ENCODE assay signal across 1 cellular context in the genomic region with DNA sequence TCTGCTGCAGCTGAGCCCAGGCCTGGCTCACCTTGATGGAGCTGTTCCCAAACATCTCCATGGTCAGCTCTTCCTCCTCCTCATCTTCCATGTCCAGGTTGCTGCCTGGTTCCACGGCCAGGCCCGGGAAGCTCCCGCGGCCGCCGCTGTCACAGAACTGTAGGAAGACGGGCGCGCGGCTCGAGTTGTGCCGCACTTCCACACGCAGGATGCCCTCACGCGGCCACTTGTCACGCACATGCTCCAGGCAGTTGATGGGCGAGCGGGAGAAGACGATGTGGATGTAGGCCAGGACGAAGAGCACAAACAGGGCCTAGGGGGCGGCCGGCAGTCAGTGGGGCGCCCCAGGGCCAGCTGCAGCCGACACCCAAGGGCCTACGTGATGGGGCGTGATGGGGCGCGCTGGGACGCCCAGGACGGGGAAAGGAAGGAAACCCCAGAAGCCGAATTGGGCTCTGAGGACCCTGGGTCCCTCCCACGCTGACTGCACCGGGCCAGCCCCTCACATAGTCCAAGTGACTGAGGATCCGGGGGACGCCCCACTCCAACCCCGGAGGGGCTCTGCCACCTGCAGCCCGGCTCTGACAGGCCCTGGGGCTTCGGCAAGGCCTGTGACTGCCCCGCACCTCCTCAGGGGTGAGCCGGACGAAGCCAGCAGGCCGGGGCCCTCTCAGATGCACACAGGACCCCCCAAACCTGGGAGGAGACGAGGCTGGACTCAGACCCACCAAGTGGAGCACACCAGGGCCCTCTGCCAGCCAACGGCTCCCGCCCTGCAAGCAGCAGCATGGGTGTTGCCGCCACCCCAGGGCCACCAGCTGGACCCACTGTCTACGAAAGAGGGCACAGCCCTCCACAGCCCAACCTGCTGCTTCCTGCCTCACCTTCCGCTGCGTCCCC.
TF ChIP-seq lines count a peak whose summit lies in the region.

No MANE protein-coding gene starts in this region.

TF ChIP-seq in GM23338, 12 proteins besides CTCF, POLR2A, EP300 and RAD21 (continued from another document):
- TF ChIP-seq ETS1 (IDR thresholded peaks at IDR 0.05) (no peak), ZNF462 (CRISPR knock-in tag; IDR thresholded peaks at IDR 0.05) (no peak), EZH2phosphoT487 (IDR thresholded peaks at IDR 0.05; ENCODE audit: unreplicated experiment) (no peak), STAT1 (IDR thresholded peaks at IDR 0.05; ENCODE audit: unreplicated experiment) (no peak), CREB1 (CRISPR knock-in tag; IDR thresholded peaks at IDR 0.05; ENCODE audit: low read depth) (no peak)
